In the genomic region with DNA sequence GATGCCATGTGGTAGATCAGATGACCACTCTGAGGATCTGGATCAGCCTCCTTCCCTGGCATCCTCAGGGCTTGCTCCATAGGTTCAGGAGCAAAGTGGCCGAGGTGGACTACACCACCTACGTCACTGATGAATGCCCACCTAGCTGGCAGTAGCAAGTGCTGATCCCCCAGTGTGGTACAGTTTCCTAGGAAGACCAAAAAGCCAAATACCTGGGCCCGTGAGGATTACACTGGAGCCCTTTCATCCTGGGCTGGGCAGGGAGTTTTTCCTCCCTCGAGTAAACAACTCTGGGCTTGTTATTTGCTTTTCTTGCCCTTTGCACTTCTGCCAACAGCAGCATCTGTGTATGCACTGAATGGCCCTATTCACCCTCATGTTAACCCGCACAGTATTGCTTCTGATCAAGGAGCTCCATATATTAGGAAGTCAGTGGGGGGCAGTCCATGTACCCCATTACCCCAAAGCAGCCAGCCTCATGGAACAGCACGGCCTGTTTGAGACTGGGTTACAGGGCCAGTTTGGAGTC, we compare ENCODE assay signal across 1 cellular context.
TF ChIP-seq lines count a peak whose summit lies in the region.

No MANE protein-coding gene starts in this region.

TF ChIP-seq in HepG2, 621 proteins besides CTCF, POLR2A, EP300 and RAD21 (continued from another document and continues in another):
- TF ChIP-seq ZFAT (CRISPR knock-in tag; conservative IDR thresholded peaks at IDR 0.05) = no peak
- no peak for TF ChIP-seq HMGA1 (CRISPR knock-in tag; conservative IDR thresholded peaks at IDR 0.05)
- no peak for TF ChIP-seq AGO1 (IDR thresholded peaks at IDR 0.05; ENCODE audit: low read depth, low read length, poor library complexity, severe bottlenecking)
- TF ChIP-seq SRSF1 (optimal IDR thresholded peaks at IDR 0.05; ENCODE audit: low read depth, low read length) = no peak
- TF ChIP-seq MAFF (IDR thresholded peaks at IDR 0.05; ENCODE audit: low read depth, low read length) = peak; percentile 47; the same call in 1 of the 2 replicates
- no peak; the same call in 1 of the 2 replicates for TF ChIP-seq SIX4 (CRISPR knock-in tag; IDR thresholded peaks at IDR 0.05)
- TF ChIP-seq ZNF674 (CRISPR knock-in tag; IDR thresholded peaks at IDR 0.05; ENCODE audit: low read depth) = no peak
- TF ChIP-seq ZNF180 (CRISPR knock-in tag; IDR thresholded peaks at IDR 0.05; ENCODE audit: borderline replicate concordance, low read depth) = no peak
- no peak for TF ChIP-seq ZNF670 (CRISPR knock-in tag; IDR thresholded peaks at IDR 0.05; ENCODE audit: borderline replicate concordance)
- TF ChIP-seq HHEX (CRISPR knock-in tag; IDR thresholded peaks at IDR 0.05) = peak; percentile 85
- peak; percentile 76; the same call in 1 of the 2 replicates for TF ChIP-seq TOE1 (CRISPR knock-in tag; IDR thresholded peaks at IDR 0.05)
- TF ChIP-seq ZSCAN20 (CRISPR knock-in tag; IDR thresholded peaks at IDR 0.05; ENCODE audit: borderline replicate concordance) = no peak
- TF ChIP-seq MYNN (CRISPR knock-in tag; IDR thresholded peaks at IDR 0.05; ENCODE audit: low read depth) = no peak
- TF ChIP-seq, protein P1, sequence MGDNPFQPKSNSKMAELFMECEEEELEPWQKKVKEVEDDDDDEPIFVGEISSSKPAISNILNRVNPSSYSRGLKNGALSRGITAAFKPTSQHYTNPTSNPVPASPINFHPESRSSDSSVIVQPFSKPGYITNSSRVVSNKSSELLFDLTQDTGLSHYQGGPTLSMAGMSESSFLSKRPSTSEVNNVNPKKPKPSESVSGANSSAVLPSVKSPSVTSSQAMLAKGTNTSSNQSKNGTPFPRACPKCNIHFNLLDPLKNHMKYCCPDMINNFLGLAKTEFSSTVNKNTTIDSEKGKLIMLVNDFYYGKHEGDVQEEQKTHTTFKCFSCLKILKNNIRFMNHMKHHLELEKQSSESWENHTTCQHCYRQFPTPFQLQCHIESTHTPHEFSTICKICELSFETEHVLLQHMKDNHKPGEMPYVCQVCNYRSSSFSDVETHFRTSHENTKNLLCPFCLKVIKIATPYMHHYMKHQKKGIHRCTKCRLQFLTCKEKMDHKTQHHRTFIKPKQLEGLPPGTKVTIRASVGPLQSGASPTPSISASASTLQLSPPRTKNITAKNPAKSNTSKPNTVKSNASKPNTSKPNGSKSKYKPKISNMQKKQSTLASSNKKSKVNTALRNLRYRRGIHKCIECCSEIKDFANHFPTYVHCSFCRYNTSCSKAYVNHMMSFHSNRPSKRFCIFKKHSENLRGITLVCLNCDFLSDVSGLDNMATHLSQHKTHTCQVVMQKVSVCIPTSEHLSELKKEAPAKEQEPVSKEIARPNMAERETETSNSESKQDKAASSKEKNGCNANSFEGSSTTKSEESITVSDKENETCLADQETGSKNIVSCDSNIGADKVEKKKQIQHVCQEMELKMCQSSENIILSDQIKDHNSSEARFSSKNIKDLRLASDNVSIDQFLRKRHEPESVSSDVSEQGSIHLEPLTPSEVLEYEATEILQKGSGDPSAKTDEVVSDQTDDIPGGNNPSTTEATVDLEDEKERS (CRISPR knock-in tag; IDR thresholded peaks at IDR 0.05) = no peak; the same call in 1 of the 2 replicates
- no peak for TF ChIP-seq MAFG (CRISPR knock-in tag; IDR thresholded peaks at IDR 0.05)
- TF ChIP-seq ARHGAP35 (CRISPR knock-in tag; IDR thresholded peaks at IDR 0.05; ENCODE audit: borderline replicate concordance) = peak; percentile 50; the same call in 1 of the 2 replicates
- no peak for TF ChIP-seq ZNF44 (CRISPR knock-in tag; IDR thresholded peaks at IDR 0.05)
- TF ChIP-seq, protein P2, sequence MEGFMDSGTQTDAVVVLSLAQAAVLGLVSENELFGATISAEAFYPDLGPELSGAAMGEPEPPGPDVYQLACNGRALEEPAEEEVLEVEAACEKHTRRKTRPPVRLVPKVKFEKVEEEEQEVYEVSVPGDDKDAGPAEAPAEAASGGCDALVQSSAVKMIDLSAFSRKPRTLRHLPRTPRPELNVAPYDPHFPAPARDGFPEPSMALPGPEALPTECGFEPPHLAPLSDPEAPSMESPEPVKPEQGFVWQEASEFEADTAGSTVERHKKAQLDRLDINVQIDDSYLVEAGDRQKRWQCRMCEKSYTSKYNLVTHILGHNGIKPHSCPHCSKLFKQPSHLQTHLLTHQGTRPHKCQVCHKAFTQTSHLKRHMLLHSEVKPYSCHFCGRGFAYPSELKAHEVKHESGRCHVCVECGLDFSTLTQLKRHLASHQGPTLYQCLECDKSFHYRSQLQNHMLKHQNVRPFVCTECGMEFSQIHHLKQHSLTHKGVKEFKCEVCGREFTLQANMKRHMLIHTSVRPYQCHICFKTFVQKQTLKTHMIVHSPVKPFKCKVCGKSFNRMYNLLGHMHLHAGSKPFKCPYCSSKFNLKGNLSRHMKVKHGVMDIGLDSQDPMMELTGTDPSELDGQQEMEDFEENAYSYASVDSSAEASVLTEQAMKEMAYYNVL (CRISPR knock-in tag; IDR thresholded peaks at IDR 0.05; ENCODE audit: borderline replicate concordance) = peak; percentile 94
- peak; percentile 79; the same call in 1 of the 2 replicates for TF ChIP-seq CBX5 (CRISPR knock-in tag; IDR thresholded peaks at IDR 0.05; ENCODE audit: borderline replicate concordance)
- TF ChIP-seq ISL2 (CRISPR knock-in tag; IDR thresholded peaks at IDR 0.05) = peak; percentile 93
- TF ChIP-seq PAX8 (CRISPR knock-in tag; IDR thresholded peaks at IDR 0.05; ENCODE audit: borderline replicate concordance) = no peak
- peak; percentile 81 for TF ChIP-seq THAP11 (CRISPR knock-in tag; IDR thresholded peaks at IDR 0.05)
- peak; percentile 92 for TF ChIP-seq ZSCAN25 (CRISPR knock-in tag; IDR thresholded peaks at IDR 0.05)
- TF ChIP-seq GFI1 (CRISPR knock-in tag; IDR thresholded peaks at IDR 0.05; ENCODE audit: borderline replicate concordance) = peak; percentile 63; the same call in 1 of the 2 replicates
- TF ChIP-seq SPEN (CRISPR knock-in tag; IDR thresholded peaks at IDR 0.05; ENCODE audit: low read depth) = peak; percentile 53; the same call in 1 of the 2 replicates
- TF ChIP-seq, protein P3, sequence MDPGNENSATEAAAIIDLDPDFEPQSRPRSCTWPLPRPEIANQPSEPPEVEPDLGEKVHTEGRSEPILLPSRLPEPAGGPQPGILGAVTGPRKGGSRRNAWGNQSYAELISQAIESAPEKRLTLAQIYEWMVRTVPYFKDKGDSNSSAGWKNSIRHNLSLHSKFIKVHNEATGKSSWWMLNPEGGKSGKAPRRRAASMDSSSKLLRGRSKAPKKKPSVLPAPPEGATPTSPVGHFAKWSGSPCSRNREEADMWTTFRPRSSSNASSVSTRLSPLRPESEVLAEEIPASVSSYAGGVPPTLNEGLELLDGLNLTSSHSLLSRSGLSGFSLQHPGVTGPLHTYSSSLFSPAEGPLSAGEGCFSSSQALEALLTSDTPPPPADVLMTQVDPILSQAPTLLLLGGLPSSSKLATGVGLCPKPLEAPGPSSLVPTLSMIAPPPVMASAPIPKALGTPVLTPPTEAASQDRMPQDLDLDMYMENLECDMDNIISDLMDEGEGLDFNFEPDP (CRISPR knock-in tag; conservative IDR thresholded peaks at IDR 0.05) = no peak
- TF ChIP-seq SOX13 (IDR thresholded peaks at IDR 0.05) = peak; percentile 70
- TF ChIP-seq SOX13 (CRISPR knock-in tag; conservative IDR thresholded peaks at IDR 0.05 in 1 of 2, IDR thresholded peaks at IDR 0.05 in 1 of 2) = peak in 1 of 2 experiments; percentile 83; a peak in 3 of 4 replicates
- TF ChIP-seq U2AF2 (IDR thresholded peaks at IDR 0.05; ENCODE audit: low read depth, low read length) = no peak
- TF ChIP-seq ZNF878 (CRISPR knock-in tag; IDR thresholded peaks at IDR 0.05) = peak; percentile 71; the same call in 1 of the 2 replicates
- TF ChIP-seq, protein P4, sequence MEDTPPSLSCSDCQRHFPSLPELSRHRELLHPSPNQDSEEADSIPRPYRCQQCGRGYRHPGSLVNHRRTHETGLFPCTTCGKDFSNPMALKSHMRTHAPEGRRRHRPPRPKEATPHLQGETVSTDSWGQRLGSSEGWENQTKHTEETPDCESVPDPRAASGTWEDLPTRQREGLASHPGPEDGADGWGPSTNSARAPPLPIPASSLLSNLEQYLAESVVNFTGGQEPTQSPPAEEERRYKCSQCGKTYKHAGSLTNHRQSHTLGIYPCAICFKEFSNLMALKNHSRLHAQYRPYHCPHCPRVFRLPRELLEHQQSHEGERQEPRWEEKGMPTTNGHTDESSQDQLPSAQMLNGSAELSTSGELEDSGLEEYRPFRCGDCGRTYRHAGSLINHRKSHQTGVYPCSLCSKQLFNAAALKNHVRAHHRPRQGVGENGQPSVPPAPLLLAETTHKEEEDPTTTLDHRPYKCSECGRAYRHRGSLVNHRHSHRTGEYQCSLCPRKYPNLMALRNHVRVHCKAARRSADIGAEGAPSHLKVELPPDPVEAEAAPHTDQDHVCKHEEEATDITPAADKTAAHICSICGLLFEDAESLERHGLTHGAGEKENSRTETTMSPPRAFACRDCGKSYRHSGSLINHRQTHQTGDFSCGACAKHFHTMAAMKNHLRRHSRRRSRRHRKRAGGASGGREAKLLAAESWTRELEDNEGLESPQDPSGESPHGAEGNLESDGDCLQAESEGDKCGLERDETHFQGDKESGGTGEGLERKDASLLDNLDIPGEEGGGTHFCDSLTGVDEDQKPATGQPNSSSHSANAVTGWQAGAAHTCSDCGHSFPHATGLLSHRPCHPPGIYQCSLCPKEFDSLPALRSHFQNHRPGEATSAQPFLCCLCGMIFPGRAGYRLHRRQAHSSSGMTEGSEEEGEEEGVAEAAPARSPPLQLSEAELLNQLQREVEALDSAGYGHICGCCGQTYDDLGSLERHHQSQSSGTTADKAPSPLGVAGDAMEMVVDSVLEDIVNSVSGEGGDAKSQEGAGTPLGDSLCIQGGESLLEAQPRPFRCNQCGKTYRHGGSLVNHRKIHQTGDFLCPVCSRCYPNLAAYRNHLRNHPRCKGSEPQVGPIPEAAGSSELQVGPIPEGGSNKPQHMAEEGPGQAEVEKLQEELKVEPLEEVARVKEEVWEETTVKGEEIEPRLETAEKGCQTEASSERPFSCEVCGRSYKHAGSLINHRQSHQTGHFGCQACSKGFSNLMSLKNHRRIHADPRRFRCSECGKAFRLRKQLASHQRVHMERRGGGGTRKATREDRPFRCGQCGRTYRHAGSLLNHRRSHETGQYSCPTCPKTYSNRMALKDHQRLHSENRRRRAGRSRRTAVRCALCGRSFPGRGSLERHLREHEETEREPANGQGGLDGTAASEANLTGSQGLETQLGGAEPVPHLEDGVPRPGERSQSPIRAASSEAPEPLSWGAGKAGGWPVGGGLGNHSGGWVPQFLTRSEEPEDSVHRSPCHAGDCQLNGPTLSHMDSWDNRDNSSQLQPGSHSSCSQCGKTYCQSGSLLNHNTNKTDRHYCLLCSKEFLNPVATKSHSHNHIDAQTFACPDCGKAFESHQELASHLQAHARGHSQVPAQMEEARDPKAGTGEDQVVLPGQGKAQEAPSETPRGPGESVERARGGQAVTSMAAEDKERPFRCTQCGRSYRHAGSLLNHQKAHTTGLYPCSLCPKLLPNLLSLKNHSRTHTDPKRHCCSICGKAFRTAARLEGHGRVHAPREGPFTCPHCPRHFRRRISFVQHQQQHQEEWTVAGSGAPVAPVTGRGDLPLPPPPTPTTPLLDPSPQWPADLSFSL (CRISPR knock-in tag; IDR thresholded peaks at IDR 0.05) = no peak
- TF ChIP-seq RNF2 (conservative IDR thresholded peaks at IDR 0.05; ENCODE audit: low read depth) = no peak
- TF ChIP-seq KDM6A (CRISPR knock-in tag; IDR thresholded peaks at IDR 0.05; ENCODE audit: low read depth) = peak; percentile 97
- TF ChIP-seq NFATC3 (CRISPR knock-in tag; IDR thresholded peaks at IDR 0.05) = no peak
- TF ChIP-seq, protein P5, sequence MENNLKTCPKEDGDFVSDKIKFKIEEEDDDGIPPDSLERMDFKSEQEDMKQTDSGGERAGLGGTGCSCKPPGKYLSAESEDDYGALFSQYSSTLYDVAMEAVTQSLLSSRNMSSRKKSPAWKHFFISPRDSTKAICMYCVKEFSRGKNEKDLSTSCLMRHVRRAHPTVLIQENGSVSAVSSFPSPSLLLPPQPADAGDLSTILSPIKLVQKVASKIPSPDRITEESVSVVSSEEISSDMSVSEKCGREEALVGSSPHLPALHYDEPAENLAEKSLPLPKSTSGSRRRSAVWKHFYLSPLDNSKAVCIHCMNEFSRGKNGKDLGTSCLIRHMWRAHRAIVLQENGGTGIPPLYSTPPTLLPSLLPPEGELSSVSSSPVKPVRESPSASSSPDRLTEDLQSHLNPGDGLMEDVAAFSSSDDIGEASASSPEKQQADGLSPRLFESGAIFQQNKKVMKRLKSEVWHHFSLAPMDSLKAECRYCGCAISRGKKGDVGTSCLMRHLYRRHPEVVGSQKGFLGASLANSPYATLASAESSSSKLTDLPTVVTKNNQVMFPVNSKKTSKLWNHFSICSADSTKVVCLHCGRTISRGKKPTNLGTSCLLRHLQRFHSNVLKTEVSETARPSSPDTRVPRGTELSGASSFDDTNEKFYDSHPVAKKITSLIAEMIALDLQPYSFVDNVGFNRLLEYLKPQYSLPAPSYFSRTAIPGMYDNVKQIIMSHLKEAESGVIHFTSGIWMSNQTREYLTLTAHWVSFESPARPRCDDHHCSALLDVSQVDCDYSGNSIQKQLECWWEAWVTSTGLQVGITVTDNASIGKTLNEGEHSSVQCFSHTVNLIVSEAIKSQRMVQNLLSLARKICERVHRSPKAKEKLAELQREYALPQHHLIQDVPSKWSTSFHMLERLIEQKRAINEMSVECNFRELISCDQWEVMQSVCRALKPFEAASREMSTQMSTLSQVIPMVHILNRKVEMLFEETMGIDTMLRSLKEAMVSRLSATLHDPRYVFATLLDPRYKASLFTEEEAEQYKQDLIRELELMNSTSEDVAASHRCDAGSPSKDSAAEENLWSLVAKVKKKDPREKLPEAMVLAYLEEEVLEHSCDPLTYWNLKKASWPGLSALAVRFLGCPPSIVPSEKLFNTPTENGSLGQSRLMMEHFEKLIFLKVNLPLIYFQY (CRISPR knock-in tag; IDR thresholded peaks at IDR 0.05; ENCODE audit: borderline replicate concordance) = peak; percentile 88
- 0 out of 2 replicates have a peak, but pooled peaks have one; percentile 45 for TF ChIP-seq RBFOX2 (IDR thresholded peaks at IDR 0.05; ENCODE audit: low read depth, low read length)
- TF ChIP-seq TBP (CRISPR knock-in tag; IDR thresholded peaks at IDR 0.05) = no peak
- 0 out of 2 replicates have a peak, but pooled peaks have one; percentile 48 for TF ChIP-seq CHD4 (IDR thresholded peaks at IDR 0.05; ENCODE audit: borderline replicate concordance, low read length)
- TF ChIP-seq ZNF3 (CRISPR knock-in tag; IDR thresholded peaks at IDR 0.05) = no peak
- TF ChIP-seq ZNF274 (CRISPR knock-in tag; IDR thresholded peaks at IDR 0.05) = no peak
- TF ChIP-seq ARNTL (CRISPR knock-in tag; IDR thresholded peaks at IDR 0.05) = no peak
- TF ChIP-seq, protein P6, sequence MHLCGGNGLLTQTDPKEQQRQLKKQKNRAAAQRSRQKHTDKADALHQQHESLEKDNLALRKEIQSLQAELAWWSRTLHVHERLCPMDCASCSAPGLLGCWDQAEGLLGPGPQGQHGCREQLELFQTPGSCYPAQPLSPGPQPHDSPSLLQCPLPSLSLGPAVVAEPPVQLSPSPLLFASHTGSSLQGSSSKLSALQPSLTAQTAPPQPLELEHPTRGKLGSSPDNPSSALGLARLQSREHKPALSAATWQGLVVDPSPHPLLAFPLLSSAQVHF (CRISPR knock-in tag; IDR thresholded peaks at IDR 0.05) = no peak
- TF ChIP-seq, protein P7, sequence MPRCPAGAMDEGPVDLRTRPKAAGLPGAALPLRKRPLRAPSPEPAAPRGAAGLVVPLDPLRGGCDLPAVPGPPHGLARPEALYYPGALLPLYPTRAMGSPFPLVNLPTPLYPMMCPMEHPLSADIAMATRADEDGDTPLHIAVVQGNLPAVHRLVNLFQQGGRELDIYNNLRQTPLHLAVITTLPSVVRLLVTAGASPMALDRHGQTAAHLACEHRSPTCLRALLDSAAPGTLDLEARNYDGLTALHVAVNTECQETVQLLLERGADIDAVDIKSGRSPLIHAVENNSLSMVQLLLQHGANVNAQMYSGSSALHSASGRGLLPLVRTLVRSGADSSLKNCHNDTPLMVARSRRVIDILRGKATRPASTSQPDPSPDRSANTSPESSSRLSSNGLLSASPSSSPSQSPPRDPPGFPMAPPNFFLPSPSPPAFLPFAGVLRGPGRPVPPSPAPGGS (CRISPR knock-in tag; IDR thresholded peaks at IDR 0.05) = no peak; the same call in 1 of the 2 replicates
